In the genomic region with DNA sequence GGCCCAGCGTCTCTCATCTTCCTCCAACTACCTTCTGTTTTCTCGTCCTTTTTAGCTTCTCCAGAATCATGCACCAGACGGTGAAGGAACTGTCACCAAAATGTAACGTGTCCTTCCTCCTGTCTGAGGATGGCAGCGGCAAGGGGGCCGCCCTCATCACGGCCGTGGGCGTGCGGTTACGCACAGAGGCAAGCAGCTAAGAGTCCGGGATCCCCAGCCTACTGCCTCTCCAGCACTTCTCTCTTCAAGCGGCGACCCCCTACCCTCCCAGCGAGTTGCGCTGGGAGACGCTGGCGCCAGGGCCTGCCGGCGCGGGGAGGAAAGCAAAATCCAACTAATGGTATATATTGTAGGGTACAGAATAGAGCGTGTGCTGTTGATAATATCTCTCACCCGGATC, we compare ENCODE assay signal across 1 cellular context.
TF ChIP-seq lines count a peak whose summit lies in the region.

No MANE protein-coding gene starts in this region.

TF ChIP-seq in K562, 482 proteins besides CTCF, POLR2A, EP300 and RAD21:
- TF ChIP-seq ZNF23 (CRISPR knock-in tag; IDR thresholded peaks at IDR 0.05) (no peak), POLR2G (IDR thresholded peaks at IDR 0.05; ENCODE audit: low read depth, low read length) (peak; percentile 35; the same call in 1 of the 2 replicates), CC2D1A (IDR thresholded peaks at IDR 0.05) (no peak), RBM22 (IDR thresholded peaks at IDR 0.05; ENCODE audit: low read depth, low read length, poor library complexity, severe bottlenecking) (peak; percentile 78), HMG20A (CRISPR knock-in tag; conservative IDR thresholded peaks at IDR 0.05) (no peak)
- TF ChIP-seq, protein P1, sequence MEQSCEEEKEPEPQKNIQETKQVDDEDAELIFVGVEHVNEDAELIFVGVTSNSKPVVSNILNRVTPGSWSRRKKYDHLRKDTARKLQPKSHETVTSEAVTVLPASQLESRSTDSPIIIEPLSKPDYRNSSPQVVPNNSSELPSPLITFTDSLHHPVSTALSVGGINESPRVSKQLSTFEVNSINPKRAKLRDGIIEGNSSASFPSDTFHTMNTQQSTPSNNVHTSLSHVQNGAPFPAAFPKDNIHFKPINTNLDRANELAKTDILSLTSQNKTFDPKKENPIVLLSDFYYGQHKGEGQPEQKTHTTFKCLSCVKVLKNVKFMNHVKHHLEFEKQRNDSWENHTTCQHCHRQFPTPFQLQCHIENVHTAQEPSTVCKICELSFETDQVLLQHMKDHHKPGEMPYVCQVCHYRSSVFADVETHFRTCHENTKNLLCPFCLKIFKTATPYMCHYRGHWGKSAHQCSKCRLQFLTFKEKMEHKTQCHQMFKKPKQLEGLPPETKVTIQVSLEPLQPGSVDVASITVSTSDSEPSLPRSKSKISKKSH (CRISPR knock-in tag; IDR thresholded peaks at IDR 0.05): no peak
